Comparison of ENCODE assay signal across 27 cellular contexts in the genomic region with DNA sequence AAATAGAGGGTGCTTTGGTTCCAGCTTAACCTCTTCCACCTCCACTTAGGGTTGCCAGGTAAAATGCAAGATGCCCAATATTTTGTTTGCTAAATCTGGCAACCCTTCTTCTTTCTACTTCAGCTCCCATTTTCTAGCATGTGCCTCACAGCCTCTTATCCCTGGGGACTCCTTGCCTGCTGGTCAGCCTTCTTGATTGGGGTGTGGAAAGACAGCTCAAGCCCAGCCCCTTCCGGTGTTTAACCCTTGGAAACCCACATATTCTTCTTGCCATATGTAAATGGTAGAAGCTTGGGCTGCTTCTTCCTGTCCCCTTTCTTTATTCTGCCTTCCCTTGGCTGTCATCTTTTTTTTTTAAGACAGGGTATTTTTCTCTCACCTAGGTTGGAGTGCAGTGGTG. TPM values are rescaled to one million over a fixed set of nuclear protein-coding genes. Genes with fewer than 3 reads are reported as not detected.
"Had no signal": no experiment of that assay in that cellular context is flagged by ENCODE, and none has a peak within 500 bp of the region (broad histone marks: within the 10 kb centered on the region; RNA-seq: fewer than 3 reads in every experiment).

No MANE protein-coding gene starts in this region.

- H3K4me3 Mint-ChIP-seq: activated CD4-positive, alpha-beta memory T cell treated with anti-CD3 and anti-CD28 coated beads, Interleukin-2, amount 10 ng/mL, durations not matched to agents 7 days and 5 days; activated CD4-positive, alpha-beta T cell treated with anti-CD3 and anti-CD28 coated beads for 36 hours; activated naive CD4-positive, alpha-beta T cell treated with anti-CD3 and anti-CD28 coated beads, Interleukin-2, amount 10 ng/mL, durations not matched to agents 7 days and 5 days; activated naive CD8-positive, alpha-beta T cell treated with anti-CD3 and anti-CD28 coated beads for 36 hours; activated T-cell treated with anti-CD3 and anti-CD28 coated beads, Interleukin-2, amount 50 U/mL, for 72 hours had no signal

- H3K36me3 Mint-ChIP-seq: activated naive CD4-positive, alpha-beta T cell treated with anti-CD3 and anti-CD28 coated beads, Interleukin-2, amount 10 ng/mL, durations not matched to agents 7 days and 5 days; activated naive CD8-positive, alpha-beta T cell treated with anti-CD3 and anti-CD28 coated beads for 36 hours had no signal

- DNase-seq: activated CD4-positive, alpha-beta memory T cell treated with anti-CD3 and anti-CD28 coated beads, Interleukin-2, amount 10 ng/mL, durations not matched to agents 7 days and 5 days; activated CD4-positive, alpha-beta T cell treated with anti-CD3 and anti-CD28 coated beads for 36 hours; activated CD4-positive, alpha-beta T cell treated with anti-CD3 and anti-CD28 coated beads, Interleukin-2, amount 50 U/mL, for 1 hour; activated gamma-delta T cell treated with Interleukin-2 at 50 U/mL for 16 hours; activated naive CD4-positive, alpha-beta T cell treated with anti-CD3 and anti-CD28 coated beads, Interleukin-2, amount 10 ng/mL, durations not matched to agents 7 days and 5 days; activated naive CD8-positive, alpha-beta T cell treated with anti-CD3 and anti-CD28 coated beads for 36 hours; activated T-cell treated with anti-CD3 and anti-CD28 coated beads, Interleukin-2, amount 50 U/mL, for 72 hours; brain microvascular endothelial cell; KG1; NCI-H1092 treated with DMSO at 0.1 percent for 48 hours; NCI-H1436; NCI-H1694 treated with DMSO at 0.1 percent for 48 hours; NCI-H2081 treated with DMSO at 0.1 percent for 48 hours; NCI-H446; NCI-H524; NCI-H748 treated with DMSO at 0.1 percent for 48 hours; SIG-M5; T-helper 1 cell; WERI-Rb-1 had no signal

- H3K27ac ChIP-seq: brain microvascular endothelial cell, cardiac muscle cell, SK-N-MC, WERI-Rb-1 had no signal

- H3K9me3 Mint-ChIP-seq: activated CD4-positive, alpha-beta memory T cell treated with anti-CD3 and anti-CD28 coated beads, Interleukin-2, amount 10 ng/mL, durations not matched to agents 7 days and 5 days; activated naive CD4-positive, alpha-beta T cell treated with anti-CD3 and anti-CD28 coated beads, Interleukin-2, amount 10 ng/mL, durations not matched to agents 7 days and 5 days; activated naive CD8-positive, alpha-beta T cell treated with anti-CD3 and anti-CD28 coated beads for 36 hours; activated T-cell treated with anti-CD3 and anti-CD28 coated beads, Interleukin-2, amount 50 U/mL, for 72 hours; activated T-helper 2 cell treated with anti-CD3 and anti-CD28 coated beads, Interferon-gamma antibody, Interleukin-2, Interleukin-4, amounts not matched to agents 10 μg/mL and 5 μg/mL and 100 μg/mL, durations not matched to agents 14 hours and 24 hours and 36 hours had no signal

- H3K27ac Mint-ChIP-seq: activated CD4-positive, alpha-beta memory T cell treated with anti-CD3 and anti-CD28 coated beads, Interleukin-2, amount 10 ng/mL, durations not matched to agents 7 days and 5 days; activated CD4-positive, alpha-beta T cell treated with anti-CD3 and anti-CD28 coated beads for 36 hours; activated naive CD4-positive, alpha-beta T cell treated with anti-CD3 and anti-CD28 coated beads, Interleukin-2, amount 10 ng/mL, durations not matched to agents 7 days and 5 days; activated naive CD8-positive, alpha-beta T cell treated with anti-CD3 and anti-CD28 coated beads for 36 hours; activated T-cell treated with anti-CD3 and anti-CD28 coated beads, Interleukin-2, amount 50 U/mL, for 72 hours; activated T-helper 2 cell treated with anti-CD3 and anti-CD28 coated beads, Interferon-gamma antibody, Interleukin-2, Interleukin-4, amounts not matched to agents 10 μg/mL and 5 μg/mL and 100 μg/mL, durations not matched to agents 14 hours and 24 hours and 36 hours had no signal

- H3K27me3 Mint-ChIP-seq: activated CD4-positive, alpha-beta T cell treated with anti-CD3 and anti-CD28 coated beads for 36 hours; activated naive CD8-positive, alpha-beta T cell treated with anti-CD3 and anti-CD28 coated beads for 36 hours had no signal

- H3K27me3 ChIP-seq: brain microvascular endothelial cell had no signal

- ATAC-seq: activated CD4-positive, alpha-beta T cell treated with anti-CD3 and anti-CD28 coated beads for 36 hours; activated T-cell treated with anti-CD3 and anti-CD28 coated beads, Interleukin-2, amount 50 U/mL, for 72 hours had no signal

- H3K4me3 ChIP-seq: cardiac muscle cell, SK-N-MC had no signal

- H3K36me3 ChIP-seq: brain microvascular endothelial cell, cardiac muscle cell, WERI-Rb-1 had no signal

- H3K4me1 Mint-ChIP-seq: activated CD4-positive, alpha-beta memory T cell treated with anti-CD3 and anti-CD28 coated beads, Interleukin-2, amount 10 ng/mL, durations not matched to agents 7 days and 5 days; activated CD4-positive, alpha-beta T cell treated with anti-CD3 and anti-CD28 coated beads for 36 hours; activated naive CD4-positive, alpha-beta T cell treated with anti-CD3 and anti-CD28 coated beads, Interleukin-2, amount 10 ng/mL, durations not matched to agents 7 days and 5 days; activated naive CD8-positive, alpha-beta T cell treated with anti-CD3 and anti-CD28 coated beads for 36 hours had no signal

RNA-seq across cellular contexts. Expression of gene SPIC, which starts 5.7 kb away (rescaled TPM):
- total RNA-seq: activated CD4-positive, alpha-beta memory T cell treated with anti-CD3 and anti-CD28 coated beads, Interleukin-2, amount 10 ng/mL, durations not matched to agents 7 days and 5 days; activated CD4-positive, alpha-beta T cell treated with anti-CD3 and anti-CD28 coated beads for 36 hours; activated CD8-positive, alpha-beta memory T cell treated with anti-CD3 and anti-CD28 coated beads for 36 hours; activated naive CD8-positive, alpha-beta T cell treated with anti-CD3 and anti-CD28 coated beads for 36 hours; activated T-cell treated with anti-CD3 and anti-CD28 coated beads, Interleukin-2, amount 50 U/mL, for 72 hours; activated T-helper 2 cell treated with anti-CD3 and anti-CD28 coated beads, Interferon-gamma antibody, Interleukin-2, Interleukin-4, amounts not matched to agents 10 μg/mL and 5 μg/mL and 100 μg/mL, durations not matched to agents 14 hours and 24 hours and 36 hours; cardiac muscle cell; MCF 10A; OCI-LY7; RPMI7951; T-helper 2 cell treated with Interferon-gamma antibody and Interleukin-4, amounts not matched to agents 100 ng/mL and 5 ng/mL, for 36 hours had no signal
